ENCODE assay signal across 8 cellular contexts in the genomic region with DNA sequence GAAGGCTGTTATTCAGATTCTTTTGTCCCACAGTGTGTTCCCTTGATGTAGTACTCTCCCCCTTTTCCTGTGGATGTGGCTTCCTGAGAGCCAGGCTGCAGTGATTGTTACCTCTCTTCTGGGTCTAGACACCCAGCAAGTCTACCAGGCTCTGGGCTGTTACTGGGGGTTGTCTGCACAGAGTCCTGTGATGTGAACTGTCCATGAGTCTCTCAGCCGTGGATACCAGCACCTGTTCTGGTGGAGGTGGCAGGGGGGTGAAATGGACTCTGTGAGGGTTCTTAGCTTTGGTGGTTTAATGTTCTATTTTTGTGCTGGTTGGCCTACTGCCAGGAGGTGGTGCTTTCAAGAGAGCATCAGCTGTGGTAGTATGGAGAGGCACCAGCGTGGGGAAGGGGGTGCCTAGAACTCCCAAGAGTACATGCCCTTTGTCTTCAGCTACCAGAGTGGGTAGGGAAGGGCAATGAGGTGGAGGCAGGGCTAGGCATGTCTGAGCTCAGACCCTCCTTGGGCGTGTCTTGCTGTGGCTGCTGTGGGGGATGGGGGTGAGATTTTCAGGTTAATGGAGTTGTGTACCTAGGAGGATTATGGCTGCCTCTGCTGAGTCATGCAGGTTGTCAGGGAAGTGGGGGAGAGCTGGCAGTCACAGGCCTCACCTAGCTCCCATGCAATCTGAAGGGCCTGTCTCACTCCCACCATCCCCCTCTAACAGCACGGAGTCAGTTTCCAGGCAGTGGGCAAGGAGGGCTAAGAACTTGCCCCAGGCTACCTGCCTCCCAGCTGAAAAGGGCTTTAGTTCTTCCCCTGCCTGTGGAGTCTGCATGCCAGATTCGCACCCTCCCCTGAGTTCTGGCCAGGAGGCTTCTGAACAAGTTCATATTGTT.
DNase-seq lines count a peak whose midpoint lies in the region; ATAC-seq and TF ChIP-seq lines count a peak whose summit lies in the region.
"Not testable (repeated sequence)": the region's sequence is repeated elsewhere in the genome, so short reads cannot be mapped to it uniquely, and the experiment has no call there.

No MANE protein-coding gene starts in this region.

- POLR2A ChIA-PET in PC-3 (lab: Charles Lee; ENCODE audit: unreplicated experiment), result not testable (repeated sequence)

- BruUV-seq in PC-3 (replicated peaks; lab: Mats Ljungman, UMichigan), result not testable (repeated sequence)

- peak overlapping the region in 4 of 5 experiments; percentile 38 to 95 (median 68) for H3K27ac Mint-ChIP-seq in brain
- H3K27ac Mint-ChIP-seq in progenitor cell of endocrine pancreas, result peak overlapping the region; percentile 2

- intact Hi-C loops in PC-3 (cut with micrococcal nuclease), result not testable (repeated sequence)

- TF ChIP-seq CTCF in KMS-11 (conservative IDR thresholded peaks at IDR 0.05; ENCODE audit: low read depth, low read length); PC-3 (conservative IDR thresholded peaks at IDR 0.05; ENCODE audit: low read depth, low read length); brain (conservative IDR thresholded peaks at IDR 0.05); progenitor cell of endocrine pancreas (IDR thresholded peaks at IDR 0.05; ENCODE audit: unreplicated experiment): not testable (repeated sequence)

- not testable (repeated sequence) for ATAC-seq in PC-3

- H3K36me3 Mint-ChIP-seq in brain, result peaks cover 44% of the 10 kb centered on the region
- not testable (repeated sequence) for H3K36me3 Mint-ChIP-seq in progenitor cell of endocrine pancreas (ENCODE audit: insufficient read depth)

- H3K4me2 ChIP-seq in KMS-11, result peak overlapping the region; percentile 73
- H3K4me2 ChIP-seq in PC-3 (ENCODE audit: low read length), result not testable (repeated sequence)

- not testable (repeated sequence) for H3K36me3 ChIP-seq in ES-I3 (ENCODE audit: insufficient read depth, low read length); KMS-11 (ENCODE audit: insufficient read depth); PC-3 (ENCODE audit: low read depth, low read length)

- peak overlapping the region; percentile 5 for H3K4me3 ChIP-seq in KMS-11 (IDR thresholded peaks at IDR 0.05; ENCODE audit: insufficient read depth, low read depth, low read length)
- not testable (repeated sequence) for H3K4me3 ChIP-seq in PC-3 (ENCODE audit: low read length)

- DNase-seq in COR-L47 (lab: John Stamatoyannopoulos, UW), result peak; percentile 62
- peak; percentile 71 for DNase-seq in NCI-H146 (lab: John Stamatoyannopoulos, UW)
- peak; percentile 45 for DNase-seq in NCI-H2196 (lab: John Stamatoyannopoulos, UW; ENCODE audit: unreplicated experiment)
- peak; percentile 28 for DNase-seq in PC-3
- not testable (repeated sequence) for DNase-seq in progenitor cell of endocrine pancreas (ENCODE audit: low spot score, unreplicated experiment)

- H3F3A ChIP-seq in PC-3 (ENCODE audit: low read length, unreplicated experiment), result not testable (repeated sequence)

- CTCF ChIA-PET in PC-3 (lab: Charles Lee), result not testable (repeated sequence)

- H3K9me3 Mint-ChIP-seq in brain (peaks cover 18 to 59% (median 56%) of the 10 kb centered on the region in 5 experiments), progenitor cell of endocrine pancreas (ENCODE audit: low read depth) (peaks cover 49% of the 10 kb centered on the region)

- H4K20me1 ChIP-seq in KMS-11 (ENCODE audit: insufficient read depth); PC-3 (ENCODE audit: low read length): not testable (repeated sequence)

- H3K9ac ChIP-seq in ES-I3 (ENCODE audit: low read depth, low read length), result 0 out of 2 replicates have a peak overlapping the region, but pooled peaks have one; percentile 17
- H3K9ac ChIP-seq in KMS-11, result peak overlapping the region; percentile 75
- peak overlapping the region; percentile 12; the same call in 1 of the 2 replicates for H3K9ac ChIP-seq in PC-3 (ENCODE audit: low read length)

- H3K79me2 ChIP-seq in KMS-11 (ENCODE audit: insufficient read depth, low read depth); PC-3 (ENCODE audit: low read length): not testable (repeated sequence)

- H3K27me3 Mint-ChIP-seq in brain, progenitor cell of endocrine pancreas: not testable (repeated sequence)

- H2AFZ ChIP-seq in KMS-11 (ENCODE audit: low read depth) (peak overlapping the region; percentile 70; the same call in 1 of the 2 replicates), PC-3 (ENCODE audit: low read length) (peak overlapping the region; percentile 42; the same call in 1 of the 2 replicates)

- H3K27ac ChIP-seq in KMS-11 (peak overlapping the region; percentile 93), PC-3 (ENCODE audit: low read length) (peak overlapping the region; percentile 72)

- not testable (repeated sequence) for H3K9me3 ChIP-seq in ES-I3 (ENCODE audit: control insufficient read depth, insufficient read depth, low read length); PC-3 (ENCODE audit: low read length)

- H3K27me3 ChIP-seq in KMS-11 (ENCODE audit: insufficient read depth, low read depth); PC-3 (ENCODE audit: low read length): not testable (repeated sequence)

- H3K4me1 ChIP-seq in ES-I3 (ENCODE audit: insufficient read depth, low read length) (peaks cover 12% of the 10 kb centered on the region; the same call in 1 of the 2 replicates), KMS-11 (ENCODE audit: low read depth, poor library complexity, severe bottlenecking) (peaks cover 35% of the 10 kb centered on the region)
- not testable (repeated sequence) for H3K4me1 ChIP-seq in PC-3 (ENCODE audit: insufficient read depth, low read length)

- H3K9me2 ChIP-seq in PC-3 (replicated peaks; ENCODE audit: low read length), result not testable (repeated sequence)

- H3K4me3 Mint-ChIP-seq in brain; progenitor cell of endocrine pancreas (ENCODE audit: low read depth): not testable (repeated sequence)

- peaks cover 14% of the 10 kb centered on the region for H3K4me1 Mint-ChIP-seq in brain
- not testable (repeated sequence) for H3K4me1 Mint-ChIP-seq in progenitor cell of endocrine pancreas (ENCODE audit: low read depth)

Comparison
In these comparisons a context has a peak if more than half of its experiments do, and no peak if none do; other contexts are left out.
1. H3K9ac ChIP-seq: peak in every context shown above with its lines; median percentile 75 in KMS-11; 17 in ES-I3; 12 in PC-3.